21 cellular contexts compared by ENCODE assay signal in genomic region chr22:17373839-17374238, GRCh38. TPM values are rescaled to one million over a fixed set of nuclear protein-coding genes. Genes with fewer than 3 reads are reported as not detected.
DNase-seq lines count a peak whose midpoint lies in the region; ATAC-seq and TF ChIP-seq lines count a peak whose summit lies in the region.
"Had no signal": no experiment of that assay in that cellular context is flagged by ENCODE, and none has a peak within 500 bp of the region (broad histone marks: within the 10 kb centered on the region; RNA-seq: fewer than 3 reads in every experiment).

No MANE protein-coding gene starts in this region.

- H3K4me3 Mint-ChIP-seq in H9, result peak overlapping the region in 1 of 2 experiments; percentile 43; a peak in 1 of 5 replicates
- no peak overlapping the region for H3K4me3 Mint-ChIP-seq in endodermal cell
- peak overlapping the region; percentile 28 for H3K4me3 Mint-ChIP-seq in nephron progenitor cell
- no peak overlapping the region for H3K4me3 Mint-ChIP-seq in activated CD8-positive, alpha-beta memory T cell treated with anti-CD3 and anti-CD28 coated beads, Interleukin-2, amount 10 ng/mL, durations not matched to agents 7 days and 5 days
- H3K4me3 Mint-ChIP-seq: B cell had no signal

- no peak overlapping the region for H3K14ac ChIP-seq in H9 (ENCODE audit: insufficient read depth, low read length)

- no peak for TF ChIP-seq POLR2A in body of pancreas (IDR thresholded peaks at IDR 0.05)

- H2BK15ac ChIP-seq in H9 (ENCODE audit: low read depth, low read length), result no peak overlapping the region

- no CpG with 5 or more reads among the region's 3 CpGs for WGBS in H9 (ENCODE audit: extremely low coverage, insufficient read length, low lambda C conversion rate)
- 94 to 96% methylated on average over 3 of the region's 3 CpGs for WGBS in endodermal cell (ENCODE audit: insufficient coverage in 1 of 2, insufficient read length in 1 of 2), 2 experiments
- 85 to 86% methylated on average over 3 of the region's 3 CpGs for WGBS in body of pancreas, 2 donors

- in situ Hi-C loops in GM13977 (cut with MboI; ENCODE audit: low pct_unique_long_range_greater_than_20kb, low sequenced_read_pairs, unreplicated experiment), result no loop called here

- peaks cover 0 to 5% (median 5%) of the 10 kb centered on the region in 3 experiments; a peak in 2 of 7 replicates for H3K36me3 Mint-ChIP-seq in H9 (ENCODE audit: insufficient read depth in 1 of 3, low read depth in 3 of 3)
- no peaks in the 10 kb centered on the region for H3K36me3 Mint-ChIP-seq in endodermal cell (ENCODE audit: low read depth)
- peaks cover 4% of the 10 kb centered on the region for H3K36me3 Mint-ChIP-seq in nephron progenitor cell (ENCODE audit: low read depth)
- peaks cover 5% of the 10 kb centered on the region for H3K36me3 Mint-ChIP-seq in activated CD8-positive, alpha-beta memory T cell treated with anti-CD3 and anti-CD28 coated beads, Interleukin-2, amount 10 ng/mL, durations not matched to agents 7 days and 5 days
- H3K36me3 Mint-ChIP-seq: CD14-positive monocyte had no signal

- H3T11ph ChIP-seq in H9 (ENCODE audit: low read length), result no peak overlapping the region

- H3K4me3 ChIP-seq in endodermal cell (ENCODE audit: low read length), result peak overlapping the region; percentile 30
- no peak overlapping the region for H3K4me3 ChIP-seq in body of pancreas
- H3K4me3 ChIP-seq: A549, HAP-1, Peyer's patch, SJCRH30 had no signal

- CTCF ChIA-PET in activated CD8-positive, alpha-beta memory T cell treated with anti-CD3 and anti-CD28 coated beads, Interleukin-2, amount 10 ng/mL, durations not matched to agents 7 days and 5 days (lab: Charles Lee), result no interaction called here

- peaks cover 11% of the 10 kb centered on the region for H3K23me2 ChIP-seq in H9 (ENCODE audit: insufficient read length, low read depth, low read length, poor library complexity, severe bottlenecking)

- H3K9me3 Mint-ChIP-seq in H9 (no peaks in the 10 kb centered on the region; a peak in 1 of 5 replicates), endodermal cell (no peaks in the 10 kb centered on the region), nephron progenitor cell (no peaks in the 10 kb centered on the region)
- H3K9me3 Mint-ChIP-seq in activated CD8-positive, alpha-beta memory T cell treated with anti-CD3 and anti-CD28 coated beads, Interleukin-2, amount 10 ng/mL, durations not matched to agents 7 days and 5 days (ENCODE audit: low read depth), result no peaks in the 10 kb centered on the region

- H4K20me1 ChIP-seq in H9 (ENCODE audit: control insufficient read depth, insufficient read depth, insufficient read length), result no peaks in the 10 kb centered on the region

- no peak overlapping the region for H4K5ac ChIP-seq in H9 (ENCODE audit: insufficient read length, low read depth, low read length)

- TF ChIP-seq CTCF in H9 (conservative IDR thresholded peaks at IDR 0.05), result no peak
- TF ChIP-seq CTCF in endodermal cell (conservative IDR thresholded peaks at IDR 0.05), result no peak
- TF ChIP-seq CTCF in nephron progenitor cell (IDR thresholded peaks at IDR 0.05), result no peak
- TF ChIP-seq CTCF in body of pancreas (IDR thresholded peaks at IDR 0.05), result no peak
- no peak for TF ChIP-seq CTCF in GM13977 (IDR thresholded peaks at IDR 0.05; ENCODE audit: extremely low read depth, insufficient read depth, missing control alignments)

- no peaks in the 10 kb centered on the region for H3K36me3 ChIP-seq in endodermal cell (ENCODE audit: control insufficient read depth, insufficient read depth, low read length)
- H3K36me3 ChIP-seq in body of pancreas (replicated peaks in 1 of 2; ENCODE audit: insufficient read depth in 1 of 2, low read depth in 2 of 2), result no peaks in the 10 kb centered on the region
- H3K36me3 ChIP-seq: Peyer's patch, SJCRH30 had no signal

- ATAC-seq in body of pancreas, result no peak
- ATAC-seq in activated CD8-positive, alpha-beta memory T cell treated with anti-CD3 and anti-CD28 coated beads, Interleukin-2, amount 10 ng/mL, durations not matched to agents 7 days and 5 days, result no peak
- ATAC-seq: A549 had no signal

- H3K9ac ChIP-seq in H9 (ENCODE audit: extremely low read depth, insufficient read length, low read length) (no peak overlapping the region), endodermal cell (ENCODE audit: extremely low read depth, low read length, poor library complexity, severe bottlenecking) (no peak overlapping the region)

- H2BK5ac ChIP-seq in H9 (ENCODE audit: insufficient read length, low read length), result no peak overlapping the region

- no peak overlapping the region for H4K91ac ChIP-seq in H9 (ENCODE audit: insufficient read length, low read depth, low read length)

- no peak overlapping the region for H3K4ac ChIP-seq in H9 (ENCODE audit: low read depth, low read length)

- H2AFZ ChIP-seq in H9 (ENCODE audit: low read length), result no peak overlapping the region

- peaks cover 73% of the 10 kb centered on the region for H3K79me2 ChIP-seq in H9 (ENCODE audit: insufficient read depth, low read length)

- H2BK12ac ChIP-seq in H9 (ENCODE audit: insufficient read length, low read depth, low read length), result no peak overlapping the region

- H3K27ac Mint-ChIP-seq in H9, result peak overlapping the region in 1 of 3 experiments; percentile 29; a peak in 4 of 7 replicates
- H3K27ac Mint-ChIP-seq in endodermal cell, result peak overlapping the region; percentile 12
- H3K27ac Mint-ChIP-seq in nephron progenitor cell, result peak overlapping the region; percentile 52
- no peak overlapping the region for H3K27ac Mint-ChIP-seq in activated CD8-positive, alpha-beta memory T cell treated with anti-CD3 and anti-CD28 coated beads, Interleukin-2, amount 10 ng/mL, durations not matched to agents 7 days and 5 days
- H3K27ac Mint-ChIP-seq: B cell, CD14-positive monocyte had no signal

- no peaks in the 10 kb centered on the region for H3K9me3 ChIP-seq in H9 (ENCODE audit: control insufficient read depth, low read depth, low read length)
- no peaks in the 10 kb centered on the region for H3K9me3 ChIP-seq in endodermal cell (ENCODE audit: control insufficient read depth, low read length)
- no peaks in the 10 kb centered on the region for H3K9me3 ChIP-seq in body of pancreas
- H3K9me3 ChIP-seq: A549, HAP-1, Peyer's patch, SJCRH30 had no signal

- H2BK20ac ChIP-seq in H9 (ENCODE audit: low read depth, low read length, poor library complexity, severe bottlenecking), result no peak overlapping the region

- H3K23ac ChIP-seq in H9 (ENCODE audit: insufficient read length, low read depth, low read length), result no peak overlapping the region

- H4K8ac ChIP-seq in H9 (replicated peaks; ENCODE audit: insufficient read length, low read depth, low read length), result no peak overlapping the region

- no peak overlapping the region for H3K56ac ChIP-seq in H9 (ENCODE audit: insufficient read length, low read depth, low read length)

- H3K27ac ChIP-seq in H9 (ENCODE audit: insufficient read length, low read depth, low read length) (no peak overlapping the region), endodermal cell (ENCODE audit: low read depth, low read length) (no peak overlapping the region), body of pancreas (no peak overlapping the region)
- H3K27ac ChIP-seq: A549, Peyer's patch, SJCRH30 had no signal

- no peak overlapping the region for H3K18ac ChIP-seq in H9 (ENCODE audit: insufficient read length, low read depth, low read length)

- peak overlapping the region; percentile 9 for H3K4me2 ChIP-seq in H9 (ENCODE audit: insufficient read depth, insufficient read length, low read length)
- H3K4me2 ChIP-seq: A549 had no signal

- intact Hi-C loops in body of pancreas (cut with DNase I), result no loop called here

- H3K27me3 ChIP-seq in H9 (ENCODE audit: insufficient read depth, low read length) (no peaks in the 10 kb centered on the region), endodermal cell (ENCODE audit: control insufficient read depth, insufficient read depth, low read length, poor library complexity, severe bottlenecking) (no peaks in the 10 kb centered on the region), body of pancreas (no peaks in the 10 kb centered on the region)
- H3K27me3 ChIP-seq: SJCRH30 had no signal

- H3K27me3 Mint-ChIP-seq in H9 (ENCODE audit: low read depth) (no peaks in the 10 kb centered on the region), endodermal cell (ENCODE audit: insufficient read depth) (no peaks in the 10 kb centered on the region), nephron progenitor cell (ENCODE audit: low read depth, poor library complexity) (no peaks in the 10 kb centered on the region)
- peaks cover 35% of the 10 kb centered on the region for H3K27me3 Mint-ChIP-seq in activated CD8-positive, alpha-beta memory T cell treated with anti-CD3 and anti-CD28 coated beads, Interleukin-2, amount 10 ng/mL, durations not matched to agents 7 days and 5 days

- H2AK5ac ChIP-seq in H9 (ENCODE audit: insufficient read length, low read length), result no peak overlapping the region

- H3K4me1 ChIP-seq in H9 (ENCODE audit: insufficient read depth, low read length) (peaks cover 13% of the 10 kb centered on the region; the same call in 1 of the 2 replicates), endodermal cell (ENCODE audit: control insufficient read depth, insufficient read depth, low read length) (no peaks in the 10 kb centered on the region), body of pancreas (peaks cover 11% of the 10 kb centered on the region)

- H3K4me1 Mint-ChIP-seq in H9 (peaks cover 56 to 68% of the 10 kb centered on the region in 2 experiments), endodermal cell (peaks cover 52% of the 10 kb centered on the region), nephron progenitor cell (peaks cover 64% of the 10 kb centered on the region)
- H3K4me1 Mint-ChIP-seq in activated CD8-positive, alpha-beta memory T cell treated with anti-CD3 and anti-CD28 coated beads, Interleukin-2, amount 10 ng/mL, durations not matched to agents 7 days and 5 days, result peaks cover 6% of the 10 kb centered on the region

- H3K79me1 ChIP-seq in H9 (ENCODE audit: insufficient read depth, low read depth, low read length, poor library complexity, severe bottlenecking), result peaks cover 2% of the 10 kb centered on the region

- DNase-seq in DMS79 (lab: John Stamatoyannopoulos, UW), result peak; percentile 53
- DNase-seq in H9, result no peak
- DNase-seq in endodermal cell, result no peak
- no peak for DNase-seq in nephron progenitor cell
- DNase-seq in mucosa of gallbladder (ENCODE audit: low spot score), result no peak
- DNase-seq in body of pancreas, result no peak
- no peak for DNase-seq in activated CD8-positive, alpha-beta memory T cell treated with anti-CD3 and anti-CD28 coated beads, Interleukin-2, amount 10 ng/mL, durations not matched to agents 7 days and 5 days
- no peak for DNase-seq in GM13977 (ENCODE audit: low spot score)
- DNase-seq: DMS53, Karpas-422, MV-4-11, NCI-H1694 treated with DMSO at 0.1 percent for 48 hours, NCI-H2081 treated with DMSO at 0.1 percent for 48 hours, NCI-H748 treated with DMSO at 0.1 percent for 48 hours, Peyer's patch, SJCRH30 had no signal

- H2BK120ac ChIP-seq in H9 (ENCODE audit: low read depth, low read length, poor library complexity, severe bottlenecking), result no peak overlapping the region

RNA-seq across cellular contexts. Expression of gene CECR2, which starts 4.6 kb away (rescaled TPM):
- total RNA-seq in H9 (2021), result 145 and 154 TPM in 2 replicates
- 100 to 1,000 TPM in 1 of 2 donors, 10 to 100 TPM in 1; 98.9 to 105 TPM for total RNA-seq in endodermal cell
- polyA plus RNA-seq in endodermal cell (2013, experiment 1 of 2), result 32.6 TPM
- polyA plus RNA-seq in endodermal cell (2013, experiment 2 of 2), result 31.3 TPM
- total RNA-seq in mucosa of gallbladder, result 0.89 TPM
- total RNA-seq in body of pancreas, result 1 to 10 TPM; 2.6 to 3.4 TPM
- under 1 TPM in 1 of 2 experiments, not detected in 1; 0.02 TPM for total RNA-seq in activated CD8-positive, alpha-beta memory T cell treated with anti-CD3 and anti-CD28 coated beads, Interleukin-2, amount 10 ng/mL, durations not matched to agents 7 days and 5 days
- total RNA-seq: M059J had no signal

Comparison
In these comparisons a context has a peak if more than half of its experiments do, and no peak if none do; other contexts are left out.
1. RNA of gene CECR2, which starts 4.6 kb away (total RNA-seq): 145 to 154 TPM in H9 and 98.9 to 105 TPM in endodermal cell; 2.6 to 3.4 TPM in body of pancreas, 0.89 TPM in mucosa of gallbladder (single experiment) and 0.02 TPM in activated CD8-positive, alpha-beta memory T cell treated with anti-CD3 and anti-CD28 coated beads, Interleukin-2, amount 10 ng/mL, durations not matched to agents 7 days and 5 days; every median in the first group is over 10 times any median in the second.